1 cellular context compared by ENCODE assay signal in the genomic region with DNA sequence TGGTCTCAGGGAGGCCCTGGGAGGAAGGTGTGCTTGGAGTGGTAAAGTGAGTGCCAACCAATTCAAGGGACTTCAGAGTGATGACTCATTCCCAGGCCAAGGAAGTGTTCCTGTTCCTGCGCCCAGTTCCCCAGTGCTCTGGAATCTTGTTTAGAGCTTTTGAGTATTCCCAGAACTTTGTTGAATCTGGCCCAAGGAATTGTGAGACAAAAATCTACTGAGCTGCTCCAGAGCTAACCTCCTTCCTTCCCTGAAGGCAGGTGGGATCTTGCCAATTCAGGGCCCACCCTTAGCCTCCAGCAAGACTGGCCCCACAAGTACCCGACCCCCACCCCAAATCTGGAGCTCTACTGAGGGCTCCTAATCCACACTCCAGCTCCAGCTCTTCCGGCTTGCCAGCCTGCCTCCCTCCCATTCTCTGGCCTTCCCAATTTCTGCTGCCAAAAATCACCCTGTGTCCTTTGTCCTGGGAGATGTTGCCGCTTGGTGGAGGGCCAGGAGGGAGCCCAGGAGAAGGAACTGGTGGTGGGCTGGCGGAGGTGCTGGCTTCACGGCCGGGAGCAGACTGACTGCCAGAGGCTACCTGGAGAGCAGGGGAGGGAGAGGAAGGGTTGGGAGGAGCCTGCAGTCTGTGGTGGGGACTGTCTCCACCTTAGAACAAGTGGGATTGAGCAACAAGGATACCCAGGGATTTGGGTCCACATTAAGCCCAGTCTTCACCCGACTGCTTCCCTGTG.
TF ChIP-seq lines count a peak whose summit lies in the region.

No MANE protein-coding gene starts in this region.

TF ChIP-seq in HEK293, 187 proteins besides CTCF, POLR2A, EP300 and RAD21 (continued from another document):
- TF ChIP-seq IKZF3 (tag by site-specific recombination; IDR thresholded peaks at IDR 0.05) (peak; percentile 62), ZNF560 (tag by site-specific recombination; IDR thresholded peaks at IDR 0.05; ENCODE audit: borderline replicate concordance) (no peak), ZFHX2 (tag by site-specific recombination; conservative IDR thresholded peaks at IDR 0.05) (0 out of 2 replicates have a peak, but pooled peaks have one; percentile 8), ZBTB21 (tag by site-specific recombination; IDR thresholded peaks at IDR 0.05) (0 out of 2 replicates have a peak, but pooled peaks have one; percentile 13), ZBTB17 (tag by site-specific recombination; IDR thresholded peaks at IDR 0.05) (peak; percentile 89), ZNF555 (tag by site-specific recombination; conservative IDR thresholded peaks at IDR 0.05) (no peak), HOXD13 (CRISPR knock-in tag; IDR thresholded peaks at IDR 0.05; ENCODE audit: borderline replicate concordance) (no peak), ZNF391 (tag by site-specific recombination; IDR thresholded peaks at IDR 0.05; ENCODE audit: borderline replicate concordance, low read depth) (peak; percentile 59; the same call in 1 of the 2 replicates), ZBTB20 (tag by site-specific recombination; IDR thresholded peaks at IDR 0.05) (peak; percentile 85), ZNF221 (tag by site-specific recombination; IDR thresholded peaks at IDR 0.05; ENCODE audit: borderline replicate concordance) (no peak), KLF9 (tag by site-specific recombination; IDR thresholded peaks at IDR 0.05; ENCODE audit: low read depth) (peak; percentile 31; the same call in 1 of the 2 replicates), SP3 (tag by site-specific recombination; IDR thresholded peaks at IDR 0.05) (peak; percentile 77), ZNF530 (tag by site-specific recombination; IDR thresholded peaks at IDR 0.05; ENCODE audit: low read depth) (no peak), ZNF112 (tag by site-specific recombination; IDR thresholded peaks at IDR 0.05) (no peak), ZNF146 (tag by site-specific recombination; IDR thresholded peaks at IDR 0.05) (peak; percentile 89), ZNF266 (tag by site-specific recombination; IDR thresholded peaks at IDR 0.05; ENCODE audit: low read depth) (no peak), ZBTB1 (tag by site-specific recombination; IDR thresholded peaks at IDR 0.05) (no peak), ZNF707 (tag by site-specific recombination; IDR thresholded peaks at IDR 0.05) (no peak), GLIS2 (tag by site-specific recombination; IDR thresholded peaks at IDR 0.05) (peak; percentile 18), BCL11B (tag by site-specific recombination; IDR thresholded peaks at IDR 0.05; ENCODE audit: low read depth) (no peak), KLF7 (tag by site-specific recombination; IDR thresholded peaks at IDR 0.05; ENCODE audit: borderline replicate concordance) (no peak), ZNF664 (tag by site-specific recombination; IDR thresholded peaks at IDR 0.05) (no peak), ZFP41 (tag by site-specific recombination; IDR thresholded peaks at IDR 0.05; ENCODE audit: borderline replicate concordance) (no peak), ZNF211 (tag by site-specific recombination; IDR thresholded peaks at IDR 0.05; ENCODE audit: low read depth) (no peak), ZNF354C (tag by site-specific recombination; IDR thresholded peaks at IDR 0.05; ENCODE audit: borderline replicate concordance, low read depth) (no peak)
- TF ChIP-seq, protein P1, sequence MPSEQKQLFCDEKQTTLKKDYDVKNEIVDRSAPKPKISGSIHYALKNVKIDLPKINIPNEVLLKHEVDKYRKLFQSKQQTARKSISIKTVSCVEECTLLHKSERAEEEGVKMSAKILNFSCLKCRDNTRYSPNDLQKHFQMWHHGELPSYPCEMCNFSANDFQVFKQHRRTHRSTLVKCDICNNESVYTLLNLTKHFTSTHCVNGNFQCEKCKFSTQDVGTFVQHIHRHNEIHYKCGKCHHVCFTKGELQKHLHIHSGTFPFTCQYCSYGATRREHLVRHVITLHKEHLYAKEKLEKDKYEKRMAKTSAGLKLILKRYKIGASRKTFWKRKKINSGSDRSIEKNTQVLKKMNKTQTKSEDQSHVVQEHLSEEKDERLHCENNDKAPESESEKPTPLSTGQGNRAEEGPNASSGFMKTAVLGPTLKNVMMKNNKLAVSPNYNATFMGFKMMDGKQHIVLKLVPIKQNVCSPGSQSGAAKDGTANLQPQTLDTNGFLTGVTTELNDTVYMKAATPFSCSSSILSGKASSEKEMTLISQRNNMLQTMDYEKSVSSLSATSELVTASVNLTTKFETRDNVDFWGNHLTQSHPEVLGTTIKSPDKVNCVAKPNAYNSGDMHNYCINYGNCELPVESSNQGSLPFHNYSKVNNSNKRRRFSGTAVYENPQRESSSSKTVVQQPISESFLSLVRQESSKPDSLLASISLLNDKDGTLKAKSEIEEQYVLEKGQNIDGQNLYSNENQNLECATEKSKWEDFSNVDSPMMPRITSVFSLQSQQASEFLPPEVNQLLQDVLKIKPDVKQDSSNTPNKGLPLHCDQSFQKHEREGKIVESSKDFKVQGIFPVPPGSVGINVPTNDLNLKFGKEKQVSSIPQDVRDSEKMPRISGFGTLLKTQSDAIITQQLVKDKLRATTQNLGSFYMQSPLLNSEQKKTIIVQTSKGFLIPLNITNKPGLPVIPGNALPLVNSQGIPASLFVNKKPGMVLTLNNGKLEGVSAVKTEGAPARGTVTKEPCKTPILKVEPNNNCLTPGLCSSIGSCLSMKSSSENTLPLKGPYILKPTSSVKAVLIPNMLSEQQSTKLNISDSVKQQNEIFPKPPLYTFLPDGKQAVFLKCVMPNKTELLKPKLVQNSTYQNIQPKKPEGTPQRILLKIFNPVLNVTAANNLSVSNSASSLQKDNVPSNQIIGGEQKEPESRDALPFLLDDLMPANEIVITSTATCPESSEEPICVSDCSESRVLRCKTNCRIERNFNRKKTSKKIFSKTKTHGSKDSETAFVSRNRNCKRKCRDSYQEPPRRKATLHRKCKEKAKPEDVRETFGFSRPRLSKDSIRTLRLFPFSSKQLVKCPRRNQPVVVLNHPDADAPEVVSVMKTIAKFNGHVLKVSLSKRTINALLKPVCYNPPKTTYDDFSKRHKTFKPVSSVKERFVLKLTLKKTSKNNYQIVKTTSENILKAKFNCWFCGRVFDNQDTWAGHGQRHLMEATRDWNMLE (tag by site-specific recombination; conservative IDR thresholded peaks at IDR 0.05; ENCODE audit: low read depth), result no peak
- TF ChIP-seq, protein P2, sequence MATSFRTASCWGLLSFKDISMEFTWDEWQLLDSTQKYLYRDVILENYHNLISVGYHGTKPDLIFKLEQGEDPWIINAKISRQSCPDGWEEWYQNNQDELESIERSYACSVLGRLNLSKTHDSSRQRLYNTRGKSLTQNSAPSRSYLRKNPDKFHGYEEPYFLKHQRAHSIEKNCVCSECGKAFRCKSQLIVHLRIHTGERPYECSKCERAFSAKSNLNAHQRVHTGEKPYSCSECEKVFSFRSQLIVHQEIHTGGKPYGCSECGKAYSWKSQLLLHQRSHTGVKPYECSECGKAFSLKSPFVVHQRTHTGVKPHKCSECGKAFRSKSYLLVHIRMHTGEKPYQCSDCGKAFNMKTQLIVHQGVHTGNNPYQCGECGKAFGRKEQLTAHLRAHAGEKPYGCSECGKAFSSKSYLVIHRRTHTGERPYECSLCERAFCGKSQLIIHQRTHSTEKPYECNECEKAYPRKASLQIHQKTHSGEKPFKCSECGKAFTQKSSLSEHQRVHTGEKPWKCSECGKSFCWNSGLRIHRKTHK (tag by site-specific recombination; IDR thresholded peaks at IDR 0.05), result no peak
- TF ChIP-seq, protein P3, sequence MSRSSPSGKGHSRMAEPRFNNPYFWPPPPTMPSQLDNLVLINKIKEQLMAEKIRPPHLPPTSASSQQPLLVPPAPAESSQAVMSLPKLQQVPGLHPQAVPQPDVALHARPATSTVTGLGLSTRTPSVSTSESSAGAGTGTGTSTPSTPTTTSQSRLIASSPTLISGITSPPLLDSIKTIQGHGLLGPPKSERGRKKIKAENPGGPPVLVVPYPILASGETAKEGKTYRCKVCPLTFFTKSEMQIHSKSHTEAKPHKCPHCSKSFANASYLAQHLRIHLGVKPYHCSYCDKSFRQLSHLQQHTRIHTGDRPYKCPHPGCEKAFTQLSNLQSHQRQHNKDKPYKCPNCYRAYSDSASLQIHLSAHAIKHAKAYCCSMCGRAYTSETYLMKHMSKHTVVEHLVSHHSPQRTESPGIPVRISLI (tag by site-specific recombination; IDR thresholded peaks at IDR 0.05), result no peak
- TF ChIP-seq, protein P4, sequence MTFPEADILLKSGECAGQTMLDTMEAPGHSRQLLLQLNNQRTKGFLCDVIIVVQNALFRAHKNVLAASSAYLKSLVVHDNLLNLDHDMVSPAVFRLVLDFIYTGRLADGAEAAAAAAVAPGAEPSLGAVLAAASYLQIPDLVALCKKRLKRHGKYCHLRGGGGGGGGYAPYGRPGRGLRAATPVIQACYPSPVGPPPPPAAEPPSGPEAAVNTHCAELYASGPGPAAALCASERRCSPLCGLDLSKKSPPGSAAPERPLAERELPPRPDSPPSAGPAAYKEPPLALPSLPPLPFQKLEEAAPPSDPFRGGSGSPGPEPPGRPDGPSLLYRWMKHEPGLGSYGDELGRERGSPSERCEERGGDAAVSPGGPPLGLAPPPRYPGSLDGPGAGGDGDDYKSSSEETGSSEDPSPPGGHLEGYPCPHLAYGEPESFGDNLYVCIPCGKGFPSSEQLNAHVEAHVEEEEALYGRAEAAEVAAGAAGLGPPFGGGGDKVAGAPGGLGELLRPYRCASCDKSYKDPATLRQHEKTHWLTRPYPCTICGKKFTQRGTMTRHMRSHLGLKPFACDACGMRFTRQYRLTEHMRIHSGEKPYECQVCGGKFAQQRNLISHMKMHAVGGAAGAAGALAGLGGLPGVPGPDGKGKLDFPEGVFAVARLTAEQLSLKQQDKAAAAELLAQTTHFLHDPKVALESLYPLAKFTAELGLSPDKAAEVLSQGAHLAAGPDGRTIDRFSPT (tag by site-specific recombination; IDR thresholded peaks at IDR 0.05), result no peak; the same call in 1 of the 2 replicates
- TF ChIP-seq, protein P5, sequence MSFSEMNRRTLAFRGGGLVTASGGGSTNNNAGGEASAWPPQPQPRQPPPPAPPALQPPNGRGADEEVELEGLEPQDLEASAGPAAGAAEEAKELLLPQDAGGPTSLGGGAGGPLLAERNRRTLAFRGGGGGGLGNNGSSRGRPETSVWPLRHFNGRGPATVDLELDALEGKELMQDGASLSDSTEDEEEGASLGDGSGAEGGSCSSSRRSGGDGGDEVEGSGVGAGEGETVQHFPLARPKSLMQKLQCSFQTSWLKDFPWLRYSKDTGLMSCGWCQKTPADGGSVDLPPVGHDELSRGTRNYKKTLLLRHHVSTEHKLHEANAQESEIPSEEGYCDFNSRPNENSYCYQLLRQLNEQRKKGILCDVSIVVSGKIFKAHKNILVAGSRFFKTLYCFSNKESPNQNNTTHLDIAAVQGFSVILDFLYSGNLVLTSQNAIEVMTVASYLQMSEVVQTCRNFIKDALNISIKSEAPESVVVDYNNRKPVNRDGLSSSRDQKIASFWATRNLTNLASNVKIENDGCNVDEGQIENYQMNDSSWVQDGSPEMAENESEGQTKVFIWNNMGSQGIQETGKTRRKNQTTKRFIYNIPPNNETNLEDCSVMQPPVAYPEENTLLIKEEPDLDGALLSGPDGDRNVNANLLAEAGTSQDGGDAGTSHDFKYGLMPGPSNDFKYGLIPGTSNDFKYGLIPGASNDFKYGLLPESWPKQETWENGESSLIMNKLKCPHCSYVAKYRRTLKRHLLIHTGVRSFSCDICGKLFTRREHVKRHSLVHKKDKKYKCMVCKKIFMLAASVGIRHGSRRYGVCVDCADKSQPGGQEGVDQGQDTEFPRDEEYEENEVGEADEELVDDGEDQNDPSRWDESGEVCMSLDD (tag by site-specific recombination; IDR thresholded peaks at IDR 0.05), result peak; percentile 77
